Comparison of ENCODE assay signal across 8 cellular contexts in the genomic region with DNA sequence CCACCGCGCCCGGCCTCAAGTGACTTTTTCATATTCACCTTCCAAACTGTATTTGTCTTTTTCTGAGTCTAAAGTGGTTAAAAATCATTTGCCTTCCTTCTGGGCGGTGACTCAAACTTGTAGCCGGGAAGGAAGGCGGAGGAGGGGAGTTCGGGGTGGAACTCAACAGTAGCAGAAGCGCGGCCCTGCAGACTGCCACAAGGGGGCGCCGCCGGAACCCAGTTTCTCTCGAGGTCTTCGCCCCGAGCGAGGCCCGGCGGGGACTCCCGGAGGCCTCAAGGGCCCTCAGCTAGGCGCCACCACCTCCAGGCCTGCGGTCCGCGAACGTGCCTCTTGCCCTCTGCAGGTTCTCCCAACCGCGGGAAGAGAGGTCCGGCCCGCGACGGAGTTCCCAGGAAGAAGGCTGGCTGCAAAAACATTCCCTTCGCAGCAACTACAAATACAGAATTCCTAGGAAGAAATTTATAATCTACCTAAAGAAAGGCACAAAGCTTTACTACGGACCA. TPM values are rescaled to one million over a fixed set of nuclear protein-coding genes. Genes with fewer than 3 reads are reported as not detected.
DNase-seq lines count a peak whose midpoint lies in the region; ATAC-seq and TF ChIP-seq lines count a peak whose summit lies in the region.

No MANE protein-coding gene starts in this region.

- H3K4me3 Mint-ChIP-seq in endothelial cell (ENCODE audit: unreplicated experiment): no peak overlapping the region

- ATAC-seq in GM18511 (IDR thresholded peaks at IDR 0.05; ENCODE audit: unreplicated experiment) (peak; percentile 95), HG03045 (IDR thresholded peaks at IDR 0.05; ENCODE audit: unreplicated experiment) (peak; percentile 92)

- H3K27me3 ChIP-seq in AG04450 (ENCODE audit: control insufficient read depth, insufficient read depth, low read length): peaks cover 22% of the 10 kb centered on the region

- H3K4me1 Mint-ChIP-seq in endothelial cell (ENCODE audit: unreplicated experiment): no peaks in the 10 kb centered on the region

- no peak overlapping the region for H3K27ac Mint-ChIP-seq in endothelial cell (ENCODE audit: unreplicated experiment)

- peaks cover 4% of the 10 kb centered on the region for H3K27me3 Mint-ChIP-seq in endothelial cell (ENCODE audit: unreplicated experiment)

- DNase-seq in AG04450 (ENCODE audit: low read depth, low spot score) (peak; percentile 44), NK-92 (lab: John Stamatoyannopoulos, UW; ENCODE audit: unreplicated experiment) (peak; percentile 14), endothelial cell (ENCODE audit: low spot score) (peak; percentile 95), mucosa of gallbladder (ENCODE audit: low spot score) (peak; percentile 89)
- DNase-seq in activated CD8-positive, alpha-beta memory T cell treated with anti-CD3 and anti-CD28 coated beads for 48 hours (ENCODE audit: low read depth in 2 of 3, low spot score in 2 of 3): peak; percentile 85 to 96 (median 95)
- peak; percentile 92 for DNase-seq in stimulated activated CD8-positive, alpha-beta memory T cell treated with anti-CD3 and anti-CD28 coated beads, Interleukin-4, amount 100 ng/mL, for 24 hours (ENCODE audit: low read depth)

- peak; percentile 85 for TF ChIP-seq CTCF in AG04450 (IDR thresholded peaks at IDR 0.05; ENCODE audit: low read depth, low read length)
- peak; percentile 98 for TF ChIP-seq CTCF in endothelial cell (IDR thresholded peaks at IDR 0.05; ENCODE audit: unreplicated experiment)

- peaks cover 11% of the 10 kb centered on the region for H3K9me3 ChIP-seq in AG04450 (ENCODE audit: control insufficient read depth, insufficient read depth, low read length)

- CTCF ChIA-PET in AG04450 (lab: Charles Lee): interaction anchor here (0.6 to 4.2 kb wide), 24 partner anchors 7 to 205 kb away, joined by 3 to 33 read pairs (median 4); no protein-coding TSS in a partner anchor

- no peak overlapping the region; the same call in 1 of the 2 replicates for H3K4me3 ChIP-seq in AG04450 (ENCODE audit: low read depth, low read length)

- H3K9me3 Mint-ChIP-seq in endothelial cell (ENCODE audit: unreplicated experiment): no peaks in the 10 kb centered on the region

- POLR2A ChIA-PET in AG04450 (lab: Yijun Ruan, JAX): no interaction called here

- no peaks in the 10 kb centered on the region for H3K36me3 Mint-ChIP-seq in endothelial cell (ENCODE audit: low read depth, unreplicated experiment)

- H3K27ac ChIP-seq in AG04450 (ENCODE audit: low read depth, low read length): no peak overlapping the region

RNA-seq across cellular contexts. Expression of a gene that starts 16.8 kb away (rescaled TPM):
- 371 and 551 TPM in 2 replicates for polyA plus RNA-seq in AG04450 (2011; rRNA removed)
- 169 and 246 TPM in 2 replicates for polyA minus RNA-seq in AG04450 (2011; rRNA and poly(A)+ RNA removed)
- 279 TPM for total RNA-seq in endothelial cell (ENCODE audit: unreplicated experiment)
- 195 TPM for total RNA-seq in mucosa of gallbladder

Comparison
In these comparisons a context has a peak if more than half of its experiments do, and no peak if none do; other contexts are left out.
1. DNase-seq: peak in every context shown above with its lines; median percentile 95 in activated CD8-positive, alpha-beta memory T cell treated with anti-CD3 and anti-CD28 coated beads for 48 hours; 95 in endothelial cell; 92 in stimulated activated CD8-positive, alpha-beta memory T cell treated with anti-CD3 and anti-CD28 coated beads, Interleukin-4, amount 100 ng/mL, for 24 hours; 89 in mucosa of gallbladder; 44 in AG04450; 14 in NK-92.